ENCODE assay signal across 28 cellular contexts in the genomic region with DNA sequence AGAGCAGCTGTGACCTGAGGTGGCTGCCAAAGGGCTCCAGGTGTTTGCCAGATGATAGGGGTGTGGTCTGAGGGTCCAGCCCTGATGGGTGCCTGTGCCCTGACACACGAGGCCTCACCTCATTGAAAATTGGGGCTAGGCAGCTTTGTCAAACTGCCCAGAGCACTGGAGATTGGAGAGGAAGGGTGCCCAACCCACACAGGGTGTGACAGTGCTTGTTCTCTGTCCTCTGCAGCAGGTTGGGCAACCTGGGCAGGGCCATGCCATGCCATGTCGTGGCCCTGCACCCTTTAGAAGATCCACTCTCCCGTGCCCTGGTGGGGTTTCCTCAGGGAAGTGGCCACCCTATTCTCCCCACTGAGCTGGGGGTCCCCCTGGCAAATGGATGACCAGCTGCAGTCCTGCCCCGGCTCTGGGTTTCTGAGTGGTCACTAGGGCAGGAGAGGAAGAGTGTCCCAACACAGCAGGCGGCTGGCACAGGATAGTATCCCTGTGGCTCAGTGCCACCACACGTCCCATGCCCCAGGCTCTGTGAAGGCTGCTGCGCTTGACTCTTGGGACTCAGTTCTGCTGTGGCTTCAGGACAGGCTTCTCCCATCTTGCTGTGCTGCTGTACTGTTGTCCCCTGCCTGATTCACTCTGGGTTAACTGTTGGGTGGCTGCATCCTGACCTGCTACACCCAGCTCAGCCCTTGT.
DNase-seq lines count a peak whose midpoint lies in the region; ATAC-seq, FAIRE-seq and TF ChIP-seq lines count a peak whose summit lies in the region.
"Had no signal": no experiment of that assay in that cellular context is flagged by ENCODE, and none has a peak within 500 bp of the region (broad histone marks: within the 10 kb centered on the region; RNA-seq: fewer than 3 reads in every experiment).

No MANE protein-coding gene starts in this region.

- H3K79me1 ChIP-seq in mesenchymal stem cell (replicated peaks; ENCODE audit: low read length, poor library complexity, severe bottlenecking), result no peaks in the 10 kb centered on the region

- no peaks in the 10 kb centered on the region for H3K79me2 ChIP-seq in HepG2 (ENCODE audit: insufficient read depth, low read length)

- peak overlapping the region; percentile 21 to 25 for H3K18ac ChIP-seq in mesenchymal stem cell (ENCODE audit: low read depth in 1 of 2, low read length in 2 of 2)

- H3K4me1 ChIP-seq in HepG2 (ENCODE audit: insufficient read depth, low read length) (peaks cover 47% of the 10 kb centered on the region), right lobe of liver (no peaks in the 10 kb centered on the region), endodermal cell (ENCODE audit: control insufficient read depth, insufficient read depth, low read length) (peaks cover 11% of the 10 kb centered on the region), mesenchymal stem cell (ENCODE audit: control insufficient read depth, insufficient read depth, low read depth, low read length) (peaks cover 3% of the 10 kb centered on the region), foreskin keratinocyte (peaks cover 8% of the 10 kb centered on the region), right atrium auricular region (no peaks in the 10 kb centered on the region)

- BruUV-seq in HepG2 (replicated peaks; lab: Mats Ljungman, UMichigan), result no TSS peak

- H4K8ac ChIP-seq in mesenchymal stem cell (ENCODE audit: low read length), result no peak overlapping the region

- H3K27ac ChIP-seq in HepG2 (ENCODE audit: extremely low read length, insufficient read depth, low read length) (no peak overlapping the region), right lobe of liver (no peak overlapping the region), endodermal cell (ENCODE audit: low read depth, low read length) (no peak overlapping the region), mesenchymal stem cell (ENCODE audit: low read length, poor library complexity, severe bottlenecking) (no peak overlapping the region), foreskin keratinocyte (no peak overlapping the region), right atrium auricular region (no peak overlapping the region)
- H3K27ac ChIP-seq: gastrocnemius medialis, GM23248, SJSA1, spleen had no signal

- WGBS in HepG2 (ENCODE audit: low lambda C conversion rate), result 100% methylated on average over 2 of the region's 7 CpGs
- no CpG with 5 or more reads among the region's 7 CpGs for WGBS in right lobe of liver (ENCODE audit: insufficient coverage, low coverage, low lambda C conversion rate, missing lambda C conversion rate)
- 94 to 100% methylated on average over 2 to 7 of the region's 7 CpGs for WGBS in endodermal cell (ENCODE audit: insufficient coverage in 1 of 2, insufficient read length in 1 of 2), 2 experiments
- 88% methylated on average over 7 of the region's 7 CpGs for WGBS in mesenchymal stem cell

- H2BK15ac ChIP-seq in mesenchymal stem cell (ENCODE audit: low read depth, poor library complexity, severe bottlenecking), result no peak overlapping the region

- H3K36me3 ChIP-seq in HepG2 (replicated peaks in 1 of 2; ENCODE audit: control insufficient read depth in 1 of 2, insufficient read depth in 2 of 2, low read length in 2 of 2) (no peaks in the 10 kb centered on the region), right lobe of liver (no peaks in the 10 kb centered on the region), endodermal cell (ENCODE audit: control insufficient read depth, insufficient read depth, low read length) (no peaks in the 10 kb centered on the region), mesenchymal stem cell (ENCODE audit: control insufficient read depth in 1 of 2, insufficient read depth in 2 of 2, low read depth in 1 of 2, low read length in 2 of 2) (no peaks in the 10 kb centered on the region), right atrium auricular region (no peaks in the 10 kb centered on the region)
- H3K36me3 ChIP-seq: gastrocnemius medialis, SJSA1, spleen had no signal

- POLR2A ChIA-PET in HepG2 (lab: Yijun Ruan, JAX), result interaction anchor here (0.8 to 1.6 kb wide), 4 partner anchors 13 to 218 kb away, joined by 3 to 6 read pairs (median 3); no protein-coding TSS in a partner anchor

- ATAC-seq in HepG2 (no peak), right lobe of liver (no peak), foreskin keratinocyte (no peak)
- ATAC-seq: right cardiac atrium; stimulated activated naive CD8-positive, alpha-beta T cell treated with anti-CD3 and anti-CD28 coated beads, Interleukin-15, Interleukin-2, amounts not matched to agents 100 U/mL and 50 U/mL, for 24 hours had no signal

- no peaks in the 10 kb centered on the region for H3K9me3 ChIP-seq in HepG2 (ENCODE audit: low read length)
- H3K9me3 ChIP-seq in right lobe of liver, result no peaks in the 10 kb centered on the region
- H3K9me3 ChIP-seq in endodermal cell (ENCODE audit: control insufficient read depth, low read length), result no peaks in the 10 kb centered on the region
- no peaks in the 10 kb centered on the region for H3K9me3 ChIP-seq in mesenchymal stem cell (ENCODE audit: control insufficient read depth, low read length)
- no peaks in the 10 kb centered on the region for H3K9me3 ChIP-seq in right atrium auricular region
- H3K9me3 ChIP-seq: gastrocnemius medialis, SJSA1, spleen had no signal

- H3K9ac ChIP-seq in HepG2 (ENCODE audit: insufficient read depth, low read depth, low read length) (no peak overlapping the region), endodermal cell (ENCODE audit: extremely low read depth, low read length, poor library complexity, severe bottlenecking) (no peak overlapping the region), mesenchymal stem cell (ENCODE audit: low read length) (no peak overlapping the region)
- H3K9ac ChIP-seq: GM23248 had no signal

- H3K4me3 ChIP-seq in HepG2 (replicated peaks in 1 of 3; ENCODE audit: insufficient read depth in 1 of 3, low read depth in 2 of 3, low read length in 3 of 3) (no peak overlapping the region), right lobe of liver (no peak overlapping the region), endodermal cell (ENCODE audit: low read length) (no peak overlapping the region), mesenchymal stem cell (ENCODE audit: insufficient read depth in 1 of 2, low read depth in 1 of 2, low read length in 2 of 2) (no peak overlapping the region), right atrium auricular region (no peak overlapping the region)
- H3K4me3 ChIP-seq: gastrocnemius medialis, GM23248, SJSA1, spleen had no signal

- no peak overlapping the region for H2BK120ac ChIP-seq in mesenchymal stem cell (ENCODE audit: low read depth, low read length)

- H3K27me3 Mint-ChIP-seq in endodermal cell (ENCODE audit: insufficient read depth) (peaks cover 5% of the 10 kb centered on the region), glutamatergic neuron (ENCODE audit: unreplicated experiment) (peaks cover 6% of the 10 kb centered on the region), mesothelial cell of epicardium (ENCODE audit: low read depth) (peaks cover 18% of the 10 kb centered on the region)
- H3K27me3 Mint-ChIP-seq: IgD-negative memory B cell had no signal

- intact Hi-C loops in HepG2 (cut with micrococcal nuclease; ENCODE audit: unreplicated experiment), result no loop called here
- intact Hi-C loops in right lobe of liver (cut with DNase I), result no loop called here

- no peaks in the 10 kb centered on the region for H3K9me3 Mint-ChIP-seq in endodermal cell
- H3K9me3 Mint-ChIP-seq in glutamatergic neuron (ENCODE audit: unreplicated experiment), result no peaks in the 10 kb centered on the region
- no peaks in the 10 kb centered on the region for H3K9me3 Mint-ChIP-seq in mesothelial cell of epicardium
- H3K9me3 Mint-ChIP-seq: activated naive CD8-positive, alpha-beta T cell treated with anti-CD3 and anti-CD28 coated beads, Interleukin-2, amount 10 ng/mL, durations not matched to agents 7 days and 5 days; activated T-cell treated with anti-CD3 and anti-CD28 coated beads, Interleukin-2, amount 50 U/mL, for 24 hours; IgD-negative memory B cell had no signal

- H2BK12ac ChIP-seq in mesenchymal stem cell (ENCODE audit: low read length in 2 of 2), result peak overlapping the region; percentile 38

- no peak overlapping the region for H3K27ac Mint-ChIP-seq in endodermal cell
- H3K27ac Mint-ChIP-seq in glutamatergic neuron (ENCODE audit: unreplicated experiment), result no peak overlapping the region
- no peak overlapping the region for H3K27ac Mint-ChIP-seq in mesothelial cell of epicardium
- H3K27ac Mint-ChIP-seq: activated naive CD8-positive, alpha-beta T cell treated with anti-CD3 and anti-CD28 coated beads, Interleukin-2, amount 10 ng/mL, durations not matched to agents 7 days and 5 days; activated T-cell treated with anti-CD3 and anti-CD28 coated beads, Interleukin-2, amount 50 U/mL, for 24 hours; B cell; IgD-negative memory B cell had no signal

- H3K14ac ChIP-seq in mesenchymal stem cell (ENCODE audit: low read length in 2 of 2), result no peak overlapping the region

- TF ChIP-seq CTCF in HepG2 (CRISPR knock-in tag; IDR thresholded peaks at IDR 0.05) (no peak), right lobe of liver (IDR thresholded peaks at IDR 0.05) (no peak), endodermal cell (conservative IDR thresholded peaks at IDR 0.05) (no peak), glutamatergic neuron (IDR thresholded peaks at IDR 0.05; ENCODE audit: partially characterized antibody, unreplicated experiment) (no peak), mesothelial cell of epicardium (IDR thresholded peaks at IDR 0.05; ENCODE audit: unreplicated experiment) (no peak), foreskin keratinocyte (conservative IDR thresholded peaks at IDR 0.05) (no peak), right atrium auricular region (IDR thresholded peaks at IDR 0.05) (no peak)

- FAIRE-seq in HepG2 (lab: Jason Lieb, UNC), result no peak

- TF ChIP-seq POLR2A in HepG2 (IDR thresholded peaks at IDR 0.05; ENCODE audit: insufficient read depth in 1 of 2, low read depth in 2 of 2, low read length in 2 of 2), result no peak
- no peak for TF ChIP-seq POLR2A in right lobe of liver (IDR thresholded peaks at IDR 0.05)

- in situ Hi-C loops in HepG2 (cut with HindIII; ENCODE audit: extremely low pct_ligation_motif_present, low pct_unique_long_range_greater_than_20kb), result no loop called here

- H3K4me3 Mint-ChIP-seq in endodermal cell (no peak overlapping the region), glutamatergic neuron (ENCODE audit: unreplicated experiment) (no peak overlapping the region), mesothelial cell of epicardium (no peak overlapping the region)
- H3K4me3 Mint-ChIP-seq: activated naive CD8-positive, alpha-beta T cell treated with anti-CD3 and anti-CD28 coated beads, Interleukin-2, amount 10 ng/mL, durations not matched to agents 7 days and 5 days; activated T-cell treated with anti-CD3 and anti-CD28 coated beads, Interleukin-2, amount 50 U/mL, for 24 hours; B cell; IgD-negative memory B cell had no signal

- peak overlapping the region in 1 of 2 experiments; percentile 24 for H3K4ac ChIP-seq in mesenchymal stem cell (ENCODE audit: low read depth in 1 of 2, low read length in 2 of 2)

- no peak overlapping the region for H2BK5ac ChIP-seq in mesenchymal stem cell (ENCODE audit: low read depth, low read length, poor library complexity, severe bottlenecking)

- peak overlapping the region; percentile 76 for H3K4me2 ChIP-seq in HepG2 (ENCODE audit: low read depth, low read length)
- no peak overlapping the region for H3K4me2 ChIP-seq in mesenchymal stem cell (ENCODE audit: low read length, poor library complexity, severe bottlenecking)

- H3K36me3 Mint-ChIP-seq in endodermal cell (ENCODE audit: low read depth), result no peaks in the 10 kb centered on the region
- no peaks in the 10 kb centered on the region for H3K36me3 Mint-ChIP-seq in glutamatergic neuron (ENCODE audit: unreplicated experiment)
- no peaks in the 10 kb centered on the region for H3K36me3 Mint-ChIP-seq in mesothelial cell of epicardium
- H3K36me3 Mint-ChIP-seq: activated naive CD8-positive, alpha-beta T cell treated with anti-CD3 and anti-CD28 coated beads, Interleukin-2, amount 10 ng/mL, durations not matched to agents 7 days and 5 days had no signal

- CTCF ChIA-PET in HepG2 (lab: Yijun Ruan, JAX; ENCODE audit: low intra/inter-chr PET ratio, low total read pairs), result no interaction called here

- TF ChIP-seq RAD21 in HepG2 (CRISPR knock-in tag; IDR thresholded peaks at IDR 0.05), result no peak

- H3K23ac ChIP-seq in mesenchymal stem cell (ENCODE audit: low read length in 2 of 2), result no peak overlapping the region

- no peak overlapping the region for H2AK5ac ChIP-seq in mesenchymal stem cell (ENCODE audit: low read length, severe bottlenecking)

- TF ChIP-seq EP300 in HepG2 (IDR thresholded peaks at IDR 0.05; ENCODE audit: low read depth in 2 of 2, low read length in 2 of 2), result no peak
- no peak for TF ChIP-seq EP300 in HepG2 (CRISPR knock-in tag; IDR thresholded peaks at IDR 0.05; ENCODE audit: borderline replicate concordance)

- H2AFZ ChIP-seq in HepG2 (ENCODE audit: low read length) (no peak overlapping the region), mesenchymal stem cell (ENCODE audit: low read depth, low read length) (no peak overlapping the region)
- H2AFZ ChIP-seq: GM23248 had no signal

- H3K27me3 ChIP-seq in HepG2 (ENCODE audit: control insufficient read depth in 1 of 2, insufficient read depth in 2 of 2, low read length in 2 of 2) (no peaks in the 10 kb centered on the region), right lobe of liver (no peaks in the 10 kb centered on the region), endodermal cell (ENCODE audit: control insufficient read depth, insufficient read depth, low read length, poor library complexity, severe bottlenecking) (no peaks in the 10 kb centered on the region), mesenchymal stem cell (ENCODE audit: control insufficient read depth in 1 of 2, insufficient read depth in 1 of 2, low read length in 2 of 2) (peaks cover 0 to 31% of the 10 kb centered on the region in 2 experiments), foreskin keratinocyte (peaks cover 8% of the 10 kb centered on the region), right atrium auricular region (no peaks in the 10 kb centered on the region)
- H3K27me3 ChIP-seq: gastrocnemius medialis, SJSA1 had no signal

- H4K91ac ChIP-seq in mesenchymal stem cell (ENCODE audit: low read length), result peak overlapping the region; percentile 37

- DNase-seq in HepG2 (ENCODE audit: low spot score) (no peak), right lobe of liver (no peak), endodermal cell (peak; percentile 32), mesenchymal stem cell (no peak), glutamatergic neuron (no peak), mesothelial cell of epicardium (ENCODE audit: low spot score in 2 of 2, unreplicated experiment in 2 of 2) (no peak), foreskin keratinocyte (no peak), right atrium auricular region (ENCODE audit: low spot score) (no peak)
- DNase-seq: activated CD4-positive, alpha-beta T cell treated with anti-CD3 and anti-CD28 coated beads for 48 hours; activated effector memory CD4-positive, alpha-beta T cell treated with anti-CD3 and anti-CD28 coated beads, Interleukin-2, amount 50 U/mL, for 16 hours; activated naive CD8-positive, alpha-beta T cell treated with anti-CD3 and anti-CD28 coated beads, Interleukin-2, amount 10 ng/mL, durations not matched to agents 7 days and 5 days; activated T-cell treated with anti-CD3 and anti-CD28 coated beads, Interleukin-2, amount 50 U/mL, for 24 hours; effector CD8-positive, alpha-beta T cell; gastrocnemius medialis; GDM1; GM23248; left cardiac atrium; mammary epithelial cell; NCI-H1048; NCI-H2171; right cardiac atrium; RPMI8226; spleen; stimulated activated CD4-positive, alpha-beta T cell treated with anti-CD3 and anti-CD28 coated beads, Interleukin-2, amount 100 ng/mL, for 24 hours; stimulated activated naive CD8-positive, alpha-beta T cell treated with anti-CD3 and anti-CD28 coated beads, Interleukin-15, Interleukin-2, amounts not matched to agents 100 U/mL and 50 U/mL, for 24 hours had no signal

- no peaks in the 10 kb centered on the region for H4K20me1 ChIP-seq in HepG2 (ENCODE audit: insufficient read depth, low read length)

- H3K4me1 Mint-ChIP-seq in endodermal cell, result peaks cover 30% of the 10 kb centered on the region
- H3K4me1 Mint-ChIP-seq in glutamatergic neuron (ENCODE audit: low read depth, unreplicated experiment), result peaks cover 5% of the 10 kb centered on the region
- H3K4me1 Mint-ChIP-seq in mesothelial cell of epicardium, result peaks cover 22% of the 10 kb centered on the region
- H3K4me1 Mint-ChIP-seq: activated naive CD8-positive, alpha-beta T cell treated with anti-CD3 and anti-CD28 coated beads, Interleukin-2, amount 10 ng/mL, durations not matched to agents 7 days and 5 days had no signal
